Comparison of ENCODE assay signal across 8 cellular contexts in genomic region chr2:65128297-65129190, GRCh38. TPM values are rescaled to one million over a fixed set of nuclear protein-coding genes. Genes with fewer than 3 reads are reported as not detected.
A peak's percentile ranks its signal among the peaks of the same experiment; 100 is the strongest.
DNase-seq lines count a peak whose midpoint lies in the region; ATAC-seq and TF ChIP-seq lines count a peak whose summit lies in the region.

No MANE protein-coding gene starts in this region.

- peaks cover 9% of the 10 kb centered on the region for H3K27me3 Mint-ChIP-seq in activated CD4-positive, alpha-beta memory T cell treated with anti-CD3 and anti-CD28 coated beads, Interleukin-2, amount 10 ng/mL, durations not matched to agents 7 days and 5 days

- H3K27ac ChIP-seq in right cardiac atrium (ENCODE audit: low read length) (peak overlapping the region; percentile 80), skeletal muscle tissue (ENCODE audit: low read depth, low read length) (peak overlapping the region; percentile 99)

- POLR2A ChIA-PET in AG04449 (lab: Yijun Ruan, JAX): interaction anchor here (1.2 kb wide), 1 partner anchor 211 kb away, joined by 3 read pairs; no protein-coding TSS in a partner anchor
- POLR2A ChIA-PET in activated CD4-positive, alpha-beta memory T cell treated with anti-CD3 and anti-CD28 coated beads, Interleukin-2, amount 10 ng/mL, durations not matched to agents 7 days and 5 days (lab: Charles Lee): interaction anchor here (0.6 to 3.6 kb wide), 15 partner anchors 9 to 605 kb away, joined by 3 to 73 read pairs (median 6); partner anchors contain the start of genes ACTR2, AFTPH and CEP68

- 11% methylated on average over 8 of the region's 8 CpGs for WGBS in right cardiac atrium

- H3K36me3 Mint-ChIP-seq in activated CD4-positive, alpha-beta memory T cell treated with anti-CD3 and anti-CD28 coated beads, Interleukin-2, amount 10 ng/mL, durations not matched to agents 7 days and 5 days (ENCODE audit: low read depth): peaks cover 23% of the 10 kb centered on the region

- intact Hi-C loops in right cardiac atrium (cut with DNase I): loop anchor here in 1 of 4 donors (10.0 kb wide), 1 partner anchor 54 kb away; no protein-coding TSS in a partner anchor

- H3K4me1 ChIP-seq in right cardiac atrium (ENCODE audit: control insufficient read depth, insufficient read depth, low read length) (peaks cover 8% of the 10 kb centered on the region), skeletal muscle tissue (ENCODE audit: control insufficient read depth in 3 of 3, insufficient read depth in 3 of 3, low read length in 3 of 3) (peaks cover 27 to 36% (median 29%) of the 10 kb centered on the region in 3 donors)

- H3K4me3 Mint-ChIP-seq in activated CD4-positive, alpha-beta memory T cell treated with anti-CD3 and anti-CD28 coated beads, Interleukin-2, amount 10 ng/mL, durations not matched to agents 7 days and 5 days: peak overlapping the region; percentile 99

- H3K9me3 Mint-ChIP-seq in activated CD4-positive, alpha-beta memory T cell treated with anti-CD3 and anti-CD28 coated beads, Interleukin-2, amount 10 ng/mL, durations not matched to agents 7 days and 5 days: no peaks in the 10 kb centered on the region

- H3K27me3 ChIP-seq in right cardiac atrium (ENCODE audit: control insufficient read depth, insufficient read depth): no peaks in the 10 kb centered on the region
- no peaks in the 10 kb centered on the region for H3K27me3 ChIP-seq in skeletal muscle tissue (ENCODE audit: control insufficient read depth in 3 of 3, insufficient read depth in 3 of 3, low read length in 3 of 3)

- no peak for ATAC-seq in right cardiac atrium

- CTCF ChIA-PET in AG04449 (lab: Yijun Ruan, JAX): interaction anchor here (0.7 to 1.4 kb wide), 3 partner anchors 16 to 73 kb away, joined by 3 read pairs; no protein-coding TSS in a partner anchor
- CTCF ChIA-PET in activated CD4-positive, alpha-beta memory T cell treated with anti-CD3 and anti-CD28 coated beads, Interleukin-2, amount 10 ng/mL, durations not matched to agents 7 days and 5 days (lab: Charles Lee): interaction anchor here (1.2 to 3.6 kb wide), 7 partner anchors 9 to 136 kb away, joined by 3 to 38 read pairs (median 4); partner anchors contain the start of gene ACTR2

- H3K4me3 ChIP-seq in AG04449 (ENCODE audit: low read depth, low read length) (peak overlapping the region; percentile 85), HFF-Myc (replicated peaks; ENCODE audit: low read depth, low read length) (peak overlapping the region; percentile 80), right cardiac atrium (ENCODE audit: low read length) (peak overlapping the region; percentile 95), skeletal muscle tissue (ENCODE audit: low read length in 3 of 3) (peak overlapping the region; percentile 81 to 99 (median 83))

- peak overlapping the region; percentile 98 for H3K27ac Mint-ChIP-seq in activated CD4-positive, alpha-beta memory T cell treated with anti-CD3 and anti-CD28 coated beads, Interleukin-2, amount 10 ng/mL, durations not matched to agents 7 days and 5 days

- H3K4me1 Mint-ChIP-seq in activated CD4-positive, alpha-beta memory T cell treated with anti-CD3 and anti-CD28 coated beads, Interleukin-2, amount 10 ng/mL, durations not matched to agents 7 days and 5 days: peaks cover 45% of the 10 kb centered on the region

- TF ChIP-seq CTCF in AG04449 (IDR thresholded peaks at IDR 0.05; ENCODE audit: insufficient read depth, low read length, missing control alignments) (no peak), HFF-Myc (IDR thresholded peaks at IDR 0.05; ENCODE audit: low read depth, low read length, missing control alignments) (no peak)

- DNase-seq in AG04449 (ENCODE audit: low read depth, low spot score) (no peak), HFF-Myc (ENCODE audit: extremely low read depth, low read depth) (no peak), right cardiac atrium (no peak), NCI-H526 (lab: John Stamatoyannopoulos, UW) (no peak), NCI-H2029 treated with DMSO at 0.1 percent for 48 hours (lab: John Stamatoyannopoulos, UW) (no peak), NCI-H748 treated with DMSO at 0.1 percent for 48 hours (lab: John Stamatoyannopoulos, UW) (no peak)
- DNase-seq in activated CD4-positive, alpha-beta memory T cell treated with anti-CD3 and anti-CD28 coated beads, Interleukin-2, amount 10 ng/mL, durations not matched to agents 7 days and 5 days: no peak

- H3K9me3 ChIP-seq in right cardiac atrium (ENCODE audit: control insufficient read depth, low read length) (no peaks in the 10 kb centered on the region), skeletal muscle tissue (ENCODE audit: control insufficient read depth in 3 of 3, low read length in 3 of 3) (no peaks in the 10 kb centered on the region)

- no peaks in the 10 kb centered on the region for H3K36me3 ChIP-seq in skeletal muscle tissue (ENCODE audit: control insufficient read depth in 3 of 3, insufficient read depth in 3 of 3, low read length in 3 of 3)

- H3K9ac ChIP-seq in skeletal muscle tissue (ENCODE audit: low read depth in 1 of 3, low read length in 3 of 3): peak overlapping the region; percentile 93 to 98 (median 97)

RNA-seq across cellular contexts. Expression of gene RAB1A, which starts 1.4 kb away (rescaled TPM):
- 10 to 100 TPM; 74.0 to 74.9 TPM for total RNA-seq in activated CD4-positive, alpha-beta memory T cell treated with anti-CD3 and anti-CD28 coated beads, Interleukin-2, amount 10 ng/mL, durations not matched to agents 7 days and 5 days
- total RNA-seq in right cardiac atrium (100 to 1,000 TPM; 118 to 157 (median 136) TPM), skeletal muscle tissue (58.5 TPM)
- polyA plus RNA-seq in right cardiac atrium: 157 TPM
